9 cellular contexts compared by ENCODE assay signal in genomic region chr11:61701298-61701993, GRCh38. TPM values are rescaled to one million over a fixed set of nuclear protein-coding genes. Genes with fewer than 3 reads are reported as not detected.
DNase-seq lines count a peak whose midpoint lies in the region; ATAC-seq, FAIRE-seq and TF ChIP-seq lines count a peak whose summit lies in the region.
"Had no signal": no experiment of that assay in that cellular context is flagged by ENCODE, and none has a peak within 500 bp of the region (broad histone marks: within the 10 kb centered on the region; RNA-seq: fewer than 3 reads in every experiment).

No MANE protein-coding gene starts in this region.

- FAIRE-seq in RCC 7860 (lab: Jason Lieb, UNC) (no peak), GM19239 (lab: Jason Lieb, UNC) (no peak)

- H3K27me3 ChIP-seq in lower lobe of right lung (ENCODE audit: low read depth) = no peaks in the 10 kb centered on the region

- H3K9me3 ChIP-seq in lower lobe of right lung = no peaks in the 10 kb centered on the region

- peaks cover 64% of the 10 kb centered on the region for H3K4me1 ChIP-seq in lower lobe of right lung

- peak; percentile 4 to 20 for ATAC-seq in lower lobe of right lung
- no peak for ATAC-seq in GM21825 (IDR thresholded peaks at IDR 0.05; ENCODE audit: unreplicated experiment)
- no peak for ATAC-seq in activated naive CD4-positive, alpha-beta T cell treated with anti-CD3 and anti-CD28 coated beads, Interleukin-2, amount 50 U/mL, for 72 hours

- H3K27ac Mint-ChIP-seq in activated naive CD4-positive, alpha-beta T cell treated with anti-CD3 and anti-CD28 coated beads, Interleukin-2, amount 50 U/mL, for 72 hours = no peak overlapping the region
- H3K27ac Mint-ChIP-seq: stimulated activated naive B cell treated with anti-CD40 and anti-IgM and Interleukin-4, amounts not matched to agents 10 μg/mL and 1 μg/mL and 100 μg/mL, for 72 hours had no signal

- TF ChIP-seq CTCF in NB4 (IDR thresholded peaks at IDR 0.05; ENCODE audit: low read depth, low read length) (peak; percentile 76), lower lobe of right lung (IDR thresholded peaks at IDR 0.05) (peak; percentile 20)

- H3K9me3 Mint-ChIP-seq in activated naive CD4-positive, alpha-beta T cell treated with anti-CD3 and anti-CD28 coated beads, Interleukin-2, amount 50 U/mL, for 72 hours = no peaks in the 10 kb centered on the region
- H3K9me3 Mint-ChIP-seq: stimulated activated naive B cell treated with anti-CD40 and anti-IgM and Interleukin-4, amounts not matched to agents 10 μg/mL and 1 μg/mL and 100 μg/mL, for 72 hours had no signal

- intact Hi-C loops in lower lobe of right lung (cut with DNase I) = no loop called here

- no peaks in the 10 kb centered on the region for H3K36me3 ChIP-seq in lower lobe of right lung

- TF ChIP-seq POLR2A in NB4 (IDR thresholded peaks at IDR 0.05; ENCODE audit: extremely low read depth, insufficient read length) = no peak

- peak overlapping the region; percentile 33 for H3K27ac ChIP-seq in angular gyrus (ENCODE audit: low read depth, low read length)
- H3K27ac ChIP-seq in lower lobe of right lung = peak overlapping the region; percentile 21

- H3K4me3 ChIP-seq in NB4 (ENCODE audit: low read depth, low read length) (no peak overlapping the region), lower lobe of right lung (no peak overlapping the region)

- H3K36me3 Mint-ChIP-seq in activated naive CD4-positive, alpha-beta T cell treated with anti-CD3 and anti-CD28 coated beads, Interleukin-2, amount 50 U/mL, for 72 hours = no peaks in the 10 kb centered on the region
- H3K36me3 Mint-ChIP-seq: stimulated activated naive B cell treated with anti-CD40 and anti-IgM and Interleukin-4, amounts not matched to agents 10 μg/mL and 1 μg/mL and 100 μg/mL, for 72 hours had no signal

- peak; percentile 32 for DNase-seq in DMS 273 treated with DMSO at 0.1 percent for 48 hours (lab: John Stamatoyannopoulos, UW)
- peak; percentile 86 for DNase-seq in NB4 (ENCODE audit: low read depth)
- no peak for DNase-seq in lower lobe of right lung
- DNase-seq in RCC 7860 (ENCODE audit: low spot score) = no peak
- DNase-seq in GM19239 (ENCODE audit: insufficient read length, low spot score) = no peak
- no peak for DNase-seq in activated naive CD4-positive, alpha-beta T cell treated with anti-CD3 and anti-CD28 coated beads, Interleukin-2, amount 50 U/mL, for 72 hours (ENCODE audit: low spot score in 2 of 2)
- DNase-seq: stimulated activated naive B cell treated with anti-CD40 and anti-IgM and Interleukin-4, amounts not matched to agents 10 μg/mL and 1 μg/mL and 100 μg/mL, for 72 hours had no signal

RNA-seq across cellular contexts. Expression of gene DAGLA, which starts 21.3 kb away (rescaled TPM):
- 7.1 TPM for total RNA-seq in lower lobe of right lung
- total RNA-seq in activated naive CD4-positive, alpha-beta T cell treated with anti-CD3 and anti-CD28 coated beads, Interleukin-2, amount 50 U/mL, for 72 hours = under 1 TPM in 1 of 2 donors, not detected in 1; 0.19 TPM

RNA-seq across cellular contexts. Expression of gene MYRF, which starts 51.0 kb away (rescaled TPM):
- total RNA-seq in lower lobe of right lung = 37.9 TPM
- 1 to 10 TPM in 1 of 2 donors, under 1 TPM in 1; 0.93 to 1.6 TPM for total RNA-seq in activated naive CD4-positive, alpha-beta T cell treated with anti-CD3 and anti-CD28 coated beads, Interleukin-2, amount 50 U/mL, for 72 hours

Comparison
In these comparisons a context has a peak if more than half of its experiments do, and no peak if none do; other contexts are left out.
1. DNase-seq: peak in DMS 273 treated with DMSO at 0.1 percent for 48 hours (single experiment) and NB4 (single experiment); none in lower lobe of right lung (single experiment), RCC 7860 (single experiment), GM19239 (single experiment) and activated naive CD4-positive, alpha-beta T cell treated with anti-CD3 and anti-CD28 coated beads, Interleukin-2, amount 50 U/mL, for 72 hours (0 of 2).
2. ATAC-seq: peak in lower lobe of right lung (2 of 2); none in GM21825 (single experiment) and activated naive CD4-positive, alpha-beta T cell treated with anti-CD3 and anti-CD28 coated beads, Interleukin-2, amount 50 U/mL, for 72 hours (0 of 2).
3. RNA of gene MYRF, which starts 51.0 kb away (total RNA-seq): 37.9 TPM in lower lobe of right lung (single experiment); 0.93 to 1.6 TPM in activated naive CD4-positive, alpha-beta T cell treated with anti-CD3 and anti-CD28 coated beads, Interleukin-2, amount 50 U/mL, for 72 hours; every median in the first group is over 10 times any median in the second.